In the genomic region with DNA sequence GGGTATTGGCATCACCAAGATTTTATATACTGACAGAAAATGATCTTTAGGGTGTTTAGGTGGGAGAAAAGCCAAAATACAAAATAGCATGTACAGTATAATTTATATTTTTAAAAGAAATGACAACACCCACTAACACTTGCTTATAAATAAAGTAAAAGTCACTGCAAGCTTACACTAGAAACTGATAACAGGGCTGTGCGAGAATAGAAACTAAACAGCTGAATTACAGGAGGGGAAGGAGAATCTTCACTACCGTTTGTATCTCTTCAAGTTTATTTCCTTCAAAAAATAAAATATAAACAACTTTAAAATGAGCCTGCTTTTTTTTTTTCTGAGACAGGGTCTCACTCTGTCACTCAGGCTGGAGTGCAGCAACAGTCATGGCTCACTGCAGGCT, we compare ENCODE assay signal across 17 cellular contexts. TPM values are rescaled to one million over a fixed set of nuclear protein-coding genes. Genes with fewer than 3 reads are reported as not detected.
DNase-seq lines count a peak whose midpoint lies in the region; ATAC-seq and TF ChIP-seq lines count a peak whose summit lies in the region.
"Had no signal": no experiment of that assay in that cellular context is flagged by ENCODE, and none has a peak within 500 bp of the region (broad histone marks: within the 10 kb centered on the region; RNA-seq: fewer than 3 reads in every experiment).

No MANE protein-coding gene starts in this region.

- intact Hi-C loops in CD4-positive, alpha-beta T cell (cut with DNase I, micrococcal nuclease), result no loop called here

- H3K27ac Mint-ChIP-seq in CD4-positive, alpha-beta T cell, result peak overlapping the region; percentile 39
- no peak overlapping the region for H3K27ac Mint-ChIP-seq in stimulated activated naive B cell treated with anti-CD40 and anti-IgM and Interleukin-4, amounts not matched to agents 10 μg/mL and 1 μg/mL and 100 μg/mL, for 72 hours

- H3K4me1 Mint-ChIP-seq in CD4-positive, alpha-beta T cell (ENCODE audit: low read depth), result peaks cover 21% of the 10 kb centered on the region
- H3K4me1 Mint-ChIP-seq in stimulated activated naive B cell treated with anti-CD40 and anti-IgM and Interleukin-4, amounts not matched to agents 10 μg/mL and 1 μg/mL and 100 μg/mL, for 72 hours, result peaks cover 17 to 20% of the 10 kb centered on the region in 2 donors

- H3K9me3 ChIP-seq in CD4-positive, alpha-beta T cell (ENCODE audit: control insufficient read depth, low read length), result no peaks in the 10 kb centered on the region
- H3K9me3 ChIP-seq: MG63 had no signal

- no peak for ATAC-seq in CD4-positive, alpha-beta T cell (ENCODE audit: poor library complexity)
- ATAC-seq in HG02870 (IDR thresholded peaks at IDR 0.05; ENCODE audit: unreplicated experiment) (peak; percentile 50), GM18519 (IDR thresholded peaks at IDR 0.05; ENCODE audit: low FRiP score, unreplicated experiment) (no peak), HG03571 (IDR thresholded peaks at IDR 0.05; ENCODE audit: unreplicated experiment) (no peak)
- ATAC-seq in stimulated activated naive B cell treated with anti-CD40 and anti-IgM and Interleukin-4, amounts not matched to agents 10 μg/mL and 1 μg/mL and 100 μg/mL, for 72 hours (replicated peaks), result no peak
- ATAC-seq: PC-3 had no signal

- no peak overlapping the region for H3K4me3 ChIP-seq in GM12865 (ENCODE audit: low read depth, low read length)
- H3K4me3 ChIP-seq: MG63 had no signal

- H3K27me3 Mint-ChIP-seq in CD4-positive, alpha-beta T cell, result no peaks in the 10 kb centered on the region
- H3K27me3 Mint-ChIP-seq in stimulated activated naive B cell treated with anti-CD40 and anti-IgM and Interleukin-4, amounts not matched to agents 10 μg/mL and 1 μg/mL and 100 μg/mL, for 72 hours, result no peaks in the 10 kb centered on the region
- H3K27me3 Mint-ChIP-seq: CD4-positive, alpha-beta memory T cell had no signal

- TF ChIP-seq CTCF in CD4-positive, alpha-beta T cell (IDR thresholded peaks at IDR 0.05), result no peak
- TF ChIP-seq CTCF in GM12865 (IDR thresholded peaks at IDR 0.05; ENCODE audit: insufficient read depth, low read depth, low read length, missing control alignments), result no peak

- DNase-seq in CD4-positive, alpha-beta T cell, result no peak
- DNase-seq in GM12865 (ENCODE audit: low read depth) (peak; percentile 15), left kidney (ENCODE audit: low read depth, low spot score) (peak; percentile 26)
- DNase-seq in stimulated activated naive B cell treated with anti-CD40 and anti-IgM and Interleukin-4, amounts not matched to agents 10 μg/mL and 1 μg/mL and 100 μg/mL, for 72 hours, result no peak
- DNase-seq: CD4-positive, alpha-beta memory T cell; MG63; NCI-H1417 treated with DMSO at 0.1 percent for 48 hours; NCI-H187 treated with DMSO at 0.1 percent for 48 hours; NCI-H2107; NCI-H446 treated with DMSO at 0.1 percent for 48 hours; NCI-H526 treated with DMSO at 0.1 percent for 48 hours; PC-3; RPMI8226; SHP77 had no signal

- CTCF ChIA-PET in CD4-positive, alpha-beta T cell (lab: Charles Lee), result interaction anchor here (0.7 to 1.0 kb wide), 2 partner anchors 9 to 58 kb away, joined by 3 read pairs; no protein-coding TSS in a partner anchor

- no peaks in the 10 kb centered on the region for H3K9me3 Mint-ChIP-seq in CD4-positive, alpha-beta T cell
- H3K9me3 Mint-ChIP-seq in stimulated activated naive B cell treated with anti-CD40 and anti-IgM and Interleukin-4, amounts not matched to agents 10 μg/mL and 1 μg/mL and 100 μg/mL, for 72 hours, result no peaks in the 10 kb centered on the region
- H3K9me3 Mint-ChIP-seq: CD4-positive, alpha-beta memory T cell had no signal

- H3K27me3 ChIP-seq in CD4-positive, alpha-beta T cell (ENCODE audit: control insufficient read depth, insufficient read depth, low read length), result no peaks in the 10 kb centered on the region
- H3K27me3 ChIP-seq: MG63 had no signal

- no peak overlapping the region for H3K27ac ChIP-seq in CD4-positive, alpha-beta T cell (ENCODE audit: low read depth, low read length)

- POLR2A ChIA-PET in CD4-positive, alpha-beta T cell (lab: Charles Lee), result interaction anchor here (1.0 kb wide), 1 partner anchor 29 kb away, joined by 3 read pairs; no protein-coding TSS in a partner anchor

- no peak overlapping the region for H3K4me3 Mint-ChIP-seq in CD4-positive, alpha-beta T cell
- no peak overlapping the region for H3K4me3 Mint-ChIP-seq in stimulated activated naive B cell treated with anti-CD40 and anti-IgM and Interleukin-4, amounts not matched to agents 10 μg/mL and 1 μg/mL and 100 μg/mL, for 72 hours
- H3K4me3 Mint-ChIP-seq: CD4-positive, alpha-beta memory T cell had no signal

- peaks cover 39% of the 10 kb centered on the region for H3K36me3 Mint-ChIP-seq in CD4-positive, alpha-beta T cell (ENCODE audit: low read depth)
- H3K36me3 Mint-ChIP-seq in stimulated activated naive B cell treated with anti-CD40 and anti-IgM and Interleukin-4, amounts not matched to agents 10 μg/mL and 1 μg/mL and 100 μg/mL, for 72 hours, result peaks cover 28 to 52% of the 10 kb centered on the region in 2 donors

RNA-seq across cellular contexts. Expression of a gene that starts 22.8 kb away (rescaled TPM):
- total RNA-seq in CD4-positive, alpha-beta T cell, result 10 to 100 TPM; 32.7 to 34.1 TPM

Comparison
In these comparisons a context has a peak if more than half of its experiments do, and no peak if none do; other contexts are left out.
1. DNase-seq: peak in GM12865 (single experiment) and left kidney (single experiment); none in CD4-positive, alpha-beta T cell (0 of 10) and stimulated activated naive B cell treated with anti-CD40 and anti-IgM and Interleukin-4, amounts not matched to agents 10 μg/mL and 1 μg/mL and 100 μg/mL, for 72 hours (single experiment).